ENCODE assay signal across 2 cellular contexts in genomic region chr22:24337894-24338645, GRCh38.
TF ChIP-seq lines count a peak whose summit lies in the region.

No MANE protein-coding gene starts in this region.

TF ChIP-seq in GM23338, 12 proteins besides CTCF, POLR2A, EP300 and RAD21:
- TF ChIP-seq ZNF331 (CRISPR knock-in tag; IDR thresholded peaks at IDR 0.05; ENCODE audit: low read depth), result no peak
- TF ChIP-seq NANOG (IDR thresholded peaks at IDR 0.05; ENCODE audit: borderline replicate concordance), result peak; percentile 10; the same call in 1 of the 2 replicates
- no peak for TF ChIP-seq STAT1 (IDR thresholded peaks at IDR 0.05; ENCODE audit: unreplicated experiment)
- TF ChIP-seq ETS1 (IDR thresholded peaks at IDR 0.05), result no peak
- no peak for TF ChIP-seq EZH2phosphoT487 (IDR thresholded peaks at IDR 0.05; ENCODE audit: unreplicated experiment)
- TF ChIP-seq JUNB (IDR thresholded peaks at IDR 0.05; ENCODE audit: unreplicated experiment), result no peak
- TF ChIP-seq ZNF114 (CRISPR knock-in tag; IDR thresholded peaks at IDR 0.05), result no peak

TF ChIP-seq in H1, 55 proteins besides CTCF, POLR2A, EP300 and RAD21:
- TF ChIP-seq POU5F1 (IDR thresholded peaks at IDR 0.05; ENCODE audit: low read depth, low read length), result no peak
- TF ChIP-seq MAFK (IDR thresholded peaks at IDR 0.05; ENCODE audit: low read depth, low read length), result no peak
- no peak for TF ChIP-seq KDM5A (IDR thresholded peaks at IDR 0.05; ENCODE audit: low read length)
- no peak for TF ChIP-seq PHF8 (conservative IDR thresholded peaks at IDR 0.05; ENCODE audit: low read depth, low read length)
- no peak for TF ChIP-seq KDM1A (IDR thresholded peaks at IDR 0.05; ENCODE audit: borderline replicate concordance, low read length)
- TF ChIP-seq SP1 (IDR thresholded peaks at IDR 0.05; ENCODE audit: low read depth, low read length), result no peak
- no peak for TF ChIP-seq EZH2 (IDR thresholded peaks at IDR 0.05; ENCODE audit: low read depth, low read length, severe bottlenecking)
- no peak for TF ChIP-seq JUND (IDR thresholded peaks at IDR 0.05; ENCODE audit: low read length)
- TF ChIP-seq TEAD4 (IDR thresholded peaks at IDR 0.05; ENCODE audit: low read depth, low read length), result no peak
- TF ChIP-seq SRF (IDR thresholded peaks at IDR 0.05; ENCODE audit: low read depth, low read length), result no peak
- no peak for TF ChIP-seq NRF1 (IDR thresholded peaks at IDR 0.05; ENCODE audit: low read depth, low read length)
- TF ChIP-seq ZNF274 (IDR thresholded peaks at IDR 0.05; ENCODE audit: borderline replicate concordance, extremely low read depth, low read length), result no peak
- TF ChIP-seq SIRT6 (IDR thresholded peaks at IDR 0.05; ENCODE audit: low read length), result no peak
- no peak for TF ChIP-seq SAP30 (IDR thresholded peaks at IDR 0.05; ENCODE audit: insufficient read depth, insufficient replicate concordance, low read length)
- TF ChIP-seq HDAC6 (IDR thresholded peaks at IDR 0.05; ENCODE audit: low read depth, low read length), result no peak
- TF ChIP-seq ASH2L (IDR thresholded peaks at IDR 0.05; ENCODE audit: low read length), result no peak
- no peak for TF ChIP-seq RBBP5 (IDR thresholded peaks at IDR 0.05; ENCODE audit: borderline replicate concordance, low read depth, low read length)
